In genomic region chr19:51144482-51145045, GRCh38 we compare ENCODE assay signal across 17 cellular contexts. TPM values are rescaled to one million over a fixed set of nuclear protein-coding genes. Genes with fewer than 3 reads are reported as not detected.
DNase-seq lines count a peak whose midpoint lies in the region; ATAC-seq and TF ChIP-seq lines count a peak whose summit lies in the region.
"Had no signal": no experiment of that assay in that cellular context is flagged by ENCODE, and none has a peak within 500 bp of the region (broad histone marks: within the 10 kb centered on the region; RNA-seq: fewer than 3 reads in every experiment).

No MANE protein-coding gene starts in this region.

- no peaks in the 10 kb centered on the region for H3K36me3 Mint-ChIP-seq in activated CD8-positive, alpha-beta memory T cell treated with anti-CD3 and anti-CD28 coated beads, Interleukin-2, amount 10 ng/mL, durations not matched to agents 7 days and 5 days
- H3K36me3 Mint-ChIP-seq in dendritic cell treated with granulocyte-macrophage colony-stimulating factor and Interleukin-4, amounts not matched to agents 40 ng/mL and 50 ng/mL, for 4 days (ENCODE audit: low read depth): peaks cover 48% of the 10 kb centered on the region
- H3K36me3 Mint-ChIP-seq in type B pancreatic cell: no peaks in the 10 kb centered on the region
- H3K36me3 Mint-ChIP-seq: CD4-positive, CD25-positive, alpha-beta regulatory T cell had no signal

- H3K79me2 ChIP-seq in parathyroid adenoma: no peaks in the 10 kb centered on the region

- no peak overlapping the region for H3K27ac Mint-ChIP-seq in activated CD8-positive, alpha-beta memory T cell treated with anti-CD3 and anti-CD28 coated beads, Interleukin-2, amount 10 ng/mL, durations not matched to agents 7 days and 5 days
- peak overlapping the region; percentile 98 for H3K27ac Mint-ChIP-seq in dendritic cell treated with granulocyte-macrophage colony-stimulating factor and Interleukin-4, amounts not matched to agents 40 ng/mL and 50 ng/mL, for 4 days
- H3K27ac Mint-ChIP-seq in type B pancreatic cell: no peak overlapping the region

- H3K27ac ChIP-seq in parathyroid adenoma: no peak overlapping the region
- H3K27ac ChIP-seq: 22Rv1, BLaER1, GM23248, HL-60 had no signal

- no peaks in the 10 kb centered on the region for H3K27me3 ChIP-seq in parathyroid adenoma (ENCODE audit: control insufficient read depth, insufficient read depth, low read length)
- H3K27me3 ChIP-seq: BLaER1 had no signal

- TF ChIP-seq CTCF in parathyroid adenoma (IDR thresholded peaks at IDR 0.05) (no peak), type B pancreatic cell (conservative IDR thresholded peaks at IDR 0.05) (no peak)

- peaks cover 30% of the 10 kb centered on the region for H3K27me3 Mint-ChIP-seq in activated CD8-positive, alpha-beta memory T cell treated with anti-CD3 and anti-CD28 coated beads, Interleukin-2, amount 10 ng/mL, durations not matched to agents 7 days and 5 days
- no peaks in the 10 kb centered on the region for H3K27me3 Mint-ChIP-seq in dendritic cell treated with granulocyte-macrophage colony-stimulating factor and Interleukin-4, amounts not matched to agents 40 ng/mL and 50 ng/mL, for 4 days
- peaks cover 26% of the 10 kb centered on the region for H3K27me3 Mint-ChIP-seq in type B pancreatic cell

- H3K9me3 Mint-ChIP-seq in activated CD8-positive, alpha-beta memory T cell treated with anti-CD3 and anti-CD28 coated beads, Interleukin-2, amount 10 ng/mL, durations not matched to agents 7 days and 5 days (ENCODE audit: low read depth): no peaks in the 10 kb centered on the region
- H3K9me3 Mint-ChIP-seq in dendritic cell treated with granulocyte-macrophage colony-stimulating factor and Interleukin-4, amounts not matched to agents 40 ng/mL and 50 ng/mL, for 4 days: no peaks in the 10 kb centered on the region
- no peaks in the 10 kb centered on the region for H3K9me3 Mint-ChIP-seq in type B pancreatic cell
- H3K9me3 Mint-ChIP-seq: CD4-positive, CD25-positive, alpha-beta regulatory T cell had no signal

- in situ Hi-C loops in ACHN (cut with HindIII; ENCODE audit: low pct_ligation_motif_present, low pct_unique_long_range_greater_than_20kb, low sequenced_read_pairs): no loop called here

- H3K9ac ChIP-seq in parathyroid adenoma: no peak overlapping the region
- H3K9ac ChIP-seq: BLaER1, GM23248 had no signal

- DNase-seq in activated CD8-positive, alpha-beta memory T cell treated with anti-CD3 and anti-CD28 coated beads for 24 hours: peak; percentile 49
- no peak for DNase-seq in activated CD8-positive, alpha-beta memory T cell treated with anti-CD3 and anti-CD28 coated beads, Interleukin-2, amount 10 ng/mL, durations not matched to agents 7 days and 5 days
- peak; percentile 83 for DNase-seq in mesenteric fat pad (ENCODE audit: low spot score)
- no peak for DNase-seq in ACHN
- DNase-seq in NK-92 treated with Interleukin-12 subunit alpha and Interleukin-12 subunit beta, amount 100 ng/mL, for 24 hours (lab: John Stamatoyannopoulos, UW): no peak
- DNase-seq in type B pancreatic cell (ENCODE audit: extremely low spot score, unreplicated experiment): no peak
- DNase-seq: AML-193; CD4-positive, CD25-positive, alpha-beta regulatory T cell; DMS53; GF-D8; GM23248 had no signal

- peak overlapping the region; percentile 10 for H2AFZ ChIP-seq in parathyroid adenoma
- H2AFZ ChIP-seq: GM23248 had no signal

- H3K4me3 Mint-ChIP-seq in activated CD8-positive, alpha-beta memory T cell treated with anti-CD3 and anti-CD28 coated beads, Interleukin-2, amount 10 ng/mL, durations not matched to agents 7 days and 5 days: no peak overlapping the region
- H3K4me3 Mint-ChIP-seq in dendritic cell treated with granulocyte-macrophage colony-stimulating factor and Interleukin-4, amounts not matched to agents 40 ng/mL and 50 ng/mL, for 4 days: peak overlapping the region; percentile 74
- no peak overlapping the region for H3K4me3 Mint-ChIP-seq in type B pancreatic cell
- H3K4me3 Mint-ChIP-seq: CD4-positive, CD25-positive, alpha-beta regulatory T cell had no signal

- no peaks in the 10 kb centered on the region for H3K4me1 Mint-ChIP-seq in activated CD8-positive, alpha-beta memory T cell treated with anti-CD3 and anti-CD28 coated beads, Interleukin-2, amount 10 ng/mL, durations not matched to agents 7 days and 5 days
- H3K4me1 Mint-ChIP-seq in dendritic cell treated with granulocyte-macrophage colony-stimulating factor and Interleukin-4, amounts not matched to agents 40 ng/mL and 50 ng/mL, for 4 days (ENCODE audit: low read depth): peaks cover 100% of the 10 kb centered on the region
- H3K4me1 Mint-ChIP-seq in type B pancreatic cell (ENCODE audit: unreplicated experiment): no peaks in the 10 kb centered on the region

- CTCF ChIA-PET in activated CD8-positive, alpha-beta memory T cell treated with anti-CD3 and anti-CD28 coated beads, Interleukin-2, amount 10 ng/mL, durations not matched to agents 7 days and 5 days (lab: Charles Lee): interaction anchor here (4.4 kb wide), 1 partner anchor 14 kb away, joined by 21 read pairs; no protein-coding TSS in a partner anchor

- no peak for ATAC-seq in activated CD8-positive, alpha-beta memory T cell treated with anti-CD3 and anti-CD28 coated beads, Interleukin-2, amount 10 ng/mL, durations not matched to agents 7 days and 5 days

- no peaks in the 10 kb centered on the region for H3K9me3 ChIP-seq in parathyroid adenoma (ENCODE audit: control insufficient read depth, low read length)
- H3K9me3 ChIP-seq: BLaER1 had no signal

- H3K36me3 ChIP-seq in parathyroid adenoma (ENCODE audit: control insufficient read depth, insufficient read depth, low read length): no peaks in the 10 kb centered on the region
- H3K36me3 ChIP-seq: BLaER1 had no signal

- no peak overlapping the region for H3K4me2 ChIP-seq in parathyroid adenoma (ENCODE audit: low read length)
- H3K4me2 ChIP-seq: BLaER1 had no signal

- peaks cover 35% of the 10 kb centered on the region for H3K4me1 ChIP-seq in parathyroid adenoma

- H3K4me3 ChIP-seq in parathyroid adenoma (ENCODE audit: low read depth, low read length): no peak overlapping the region
- H3K4me3 ChIP-seq: BLaER1, GM23248 had no signal

- intact Hi-C loops in dendritic cell treated with granulocyte-macrophage colony-stimulating factor and Interleukin-4, amounts not matched to agents 40 ng/mL and 50 ng/mL, for 4 days (cut with micrococcal nuclease): no loop called here

RNA-seq across cellular contexts. Expression of gene SIGLEC7, which starts 2.5 kb away (rescaled TPM):
- total RNA-seq in activated CD8-positive, alpha-beta memory T cell treated with anti-CD3 and anti-CD28 coated beads, Interleukin-2, amount 10 ng/mL, durations not matched to agents 7 days and 5 days: not detected
- total RNA-seq in mesenteric fat pad: 8.1 TPM
- not detected in 2 replicates for total RNA-seq in type B pancreatic cell (ENCODE audit: low replicate concordance)
- total RNA-seq: A673; CD4-positive, CD25-positive, alpha-beta regulatory T cell; GM23248 had no signal

RNA-seq across cellular contexts. Expression of gene SIGLEC9, which starts 19.9 kb away (rescaled TPM):
- total RNA-seq in activated CD8-positive, alpha-beta memory T cell treated with anti-CD3 and anti-CD28 coated beads, Interleukin-2, amount 10 ng/mL, durations not matched to agents 7 days and 5 days: under 1 TPM in 1 of 2 experiments, not detected in 1; 0.26 TPM
- total RNA-seq in mesenteric fat pad (19.0 TPM), type B pancreatic cell (ENCODE audit: low replicate concordance) (not detected in 2 replicates)
- total RNA-seq: A673, GM23248 had no signal

RNA-seq across cellular contexts. Expression of gene CTU1, which starts 36.4 kb away (rescaled TPM):
- total RNA-seq in activated CD8-positive, alpha-beta memory T cell treated with anti-CD3 and anti-CD28 coated beads, Interleukin-2, amount 10 ng/mL, durations not matched to agents 7 days and 5 days: 10 to 100 TPM in 1 of 2 experiments, 1 to 10 TPM in 1; 9.5 to 10.9 TPM
- total RNA-seq in mesenteric fat pad (10.0 TPM), type B pancreatic cell (ENCODE audit: low replicate concordance) (8.4 and 9.3 TPM in 2 replicates)

Comparison
In these comparisons a context has a peak if more than half of its experiments do, and no peak if none do; other contexts are left out.
1. DNase-seq: peak in activated CD8-positive, alpha-beta memory T cell treated with anti-CD3 and anti-CD28 coated beads for 24 hours (single experiment) and mesenteric fat pad (single experiment); none in activated CD8-positive, alpha-beta memory T cell treated with anti-CD3 and anti-CD28 coated beads, Interleukin-2, amount 10 ng/mL, durations not matched to agents 7 days and 5 days (single experiment), ACHN (single experiment), NK-92 treated with Interleukin-12 subunit alpha and Interleukin-12 subunit beta, amount 100 ng/mL, for 24 hours (single experiment) and type B pancreatic cell (single experiment).
2. RNA of gene SIGLEC9, which starts 19.9 kb away (total RNA-seq): 19.0 TPM in mesenteric fat pad (single experiment); 0.26 TPM in activated CD8-positive, alpha-beta memory T cell treated with anti-CD3 and anti-CD28 coated beads, Interleukin-2, amount 10 ng/mL, durations not matched to agents 7 days and 5 days and not detected in type B pancreatic cell; every median in the first group is over 10 times any median in the second.